Comparison of ENCODE assay signal across 21 cellular contexts in the genomic region with DNA sequence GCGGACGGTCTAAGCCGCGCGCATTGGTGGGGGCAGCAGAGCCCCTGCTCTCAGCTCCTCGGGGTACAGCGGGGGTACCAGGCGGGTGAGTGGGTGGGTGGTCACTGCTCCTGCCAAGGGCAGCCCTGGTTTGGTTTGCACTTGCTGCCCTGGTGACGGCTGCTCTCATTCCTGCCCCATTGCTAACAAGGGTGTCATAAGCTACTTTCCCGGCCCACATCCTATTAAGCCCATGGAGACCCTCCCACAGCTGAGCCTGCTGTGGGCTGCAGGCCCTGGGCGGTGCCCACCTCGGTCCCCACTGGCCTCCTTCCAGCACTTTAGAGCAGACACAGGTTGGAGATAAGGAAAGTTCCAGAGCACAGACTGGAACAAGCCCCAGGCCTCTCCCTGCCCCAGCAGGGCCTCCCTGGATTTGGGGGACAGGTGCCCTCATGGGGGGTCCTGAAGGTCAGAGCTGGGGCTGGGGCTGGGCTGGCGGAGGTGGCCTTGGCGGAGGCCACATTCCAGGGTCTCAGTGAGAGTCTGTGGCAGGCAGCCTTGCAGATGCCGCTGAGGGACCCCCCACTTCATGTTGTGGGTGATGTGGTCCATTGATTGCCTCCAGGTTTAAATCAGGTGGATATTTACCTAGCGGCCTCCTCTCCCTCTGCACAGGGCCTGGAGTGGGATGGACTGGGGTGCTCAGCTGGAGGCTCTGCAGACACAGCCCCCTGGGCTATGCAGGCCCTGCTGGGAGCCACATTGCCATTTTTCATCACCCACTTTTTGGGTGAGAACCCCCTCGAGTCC. TPM values are rescaled to one million over a fixed set of nuclear protein-coding genes. Genes with fewer than 3 reads are reported as not detected.
DNase-seq lines count a peak whose midpoint lies in the region; ATAC-seq, FAIRE-seq and TF ChIP-seq lines count a peak whose summit lies in the region.
"Had no signal": no experiment of that assay in that cellular context is flagged by ENCODE, and none has a peak within 500 bp of the region (broad histone marks: within the 10 kb centered on the region; RNA-seq: fewer than 3 reads in every experiment).

No MANE protein-coding gene starts in this region.

- H3K9me3 Mint-ChIP-seq in effector memory CD8-positive, alpha-beta T cell, result no peaks in the 10 kb centered on the region
- H3K9me3 Mint-ChIP-seq: activated naive CD8-positive, alpha-beta T cell treated with anti-CD3 and anti-CD28 coated beads, Interleukin-2, amount 50 U/mL, for 24 hours; activated T-cell treated with anti-CD3 and anti-CD28 coated beads, Interleukin-2, amount 50 U/mL, for 4 hours had no signal

- H3K36me3 ChIP-seq in adrenal gland (replicated peaks in 1 of 2), result no peaks in the 10 kb centered on the region
- no peaks in the 10 kb centered on the region for H3K36me3 ChIP-seq in ovary

- no peak for TF ChIP-seq CTCF in A549 (IDR thresholded peaks at IDR 0.05)
- TF ChIP-seq CTCF in adrenal gland (IDR thresholded peaks at IDR 0.05), result no peak
- TF ChIP-seq CTCF in fibroblast of mammary gland (conservative IDR thresholded peaks at IDR 0.05; ENCODE audit: control insufficient read depth, insufficient read depth, low read depth, low read length), result no peak
- TF ChIP-seq CTCF in ovary (IDR thresholded peaks at IDR 0.05), result no peak

- H3K27me3 Mint-ChIP-seq in effector memory CD8-positive, alpha-beta T cell, result peaks cover 0 to 51% of the 10 kb centered on the region in 2 donors
- H3K27me3 Mint-ChIP-seq: activated naive CD8-positive, alpha-beta T cell treated with anti-CD3 and anti-CD28 coated beads, Interleukin-2, amount 50 U/mL, for 24 hours had no signal

- CTCF ChIA-PET in A549 (lab: Yijun Ruan, JAX), result interaction anchor here (0.9 to 1.9 kb wide), 4 partner anchors 11 to 139 kb away, joined by 3 to 5 read pairs (median 4); no protein-coding TSS in a partner anchor

- H3K4me1 ChIP-seq in A549 (peaks cover 46% of the 10 kb centered on the region), adrenal gland (replicated peaks in 1 of 2) (peaks cover 30 to 44% of the 10 kb centered on the region in 2 donors), ovary (ENCODE audit: insufficient read depth) (peaks cover 42% of the 10 kb centered on the region)

- TF ChIP-seq POLR2A in A549 (IDR thresholded peaks at IDR 0.05; ENCODE audit: low read length) (no peak), adrenal gland (IDR thresholded peaks at IDR 0.05) (no peak), ovary (IDR thresholded peaks at IDR 0.05) (no peak)

- POLR2A ChIA-PET in A549 (lab: Yijun Ruan, JAX), result no interaction called here

- no peak for FAIRE-seq in A549 (lab: Jason Lieb, UNC)
- FAIRE-seq: islet of Langerhans, urothelium cell line had no signal

- DNase-seq in A549 (ENCODE audit: low read depth in 1 of 2, low spot score in 1 of 2), result no peak
- DNase-seq in adrenal gland, result no peak
- peak; percentile 17 for DNase-seq in fibroblast of mammary gland (ENCODE audit: low read depth)
- DNase-seq in ovary, result no peak
- DNase-seq in sciatic nerve (ENCODE audit: low spot score), result no peak
- DNase-seq in effector memory CD8-positive, alpha-beta T cell, result no peak
- no peak for DNase-seq in NCI-H1048 (lab: John Stamatoyannopoulos, UW)
- DNase-seq: ACHN; activated naive CD8-positive, alpha-beta T cell treated with anti-CD3 and anti-CD28 coated beads, Interleukin-2, amount 50 U/mL, for 24 hours; activated T-cell treated with anti-CD3 and anti-CD28 coated beads, Interleukin-2, amount 50 U/mL, for 4 hours; COR-L47; GDM1; mucosa of descending colon; NCI-H1930; NCI-H524; PC-9; stimulated activated CD4-positive, alpha-beta T cell treated with anti-CD3 and anti-CD28 coated beads, Interleukin-2, amount 100 ng/mL, for 24 hours; T-helper 1 cell had no signal

- TF ChIP-seq RAD21 in A549 (conservative IDR thresholded peaks at IDR 0.05 in 1 of 2, IDR thresholded peaks at IDR 0.05 in 1 of 2), result no peak

- H3K27ac ChIP-seq in A549, result peak overlapping the region; percentile 31 to 54; a peak in 4 of 6 replicates
- peak overlapping the region; percentile 15 to 91 (median 75) for H3K27ac ChIP-seq in adrenal gland
- peak overlapping the region; percentile 79 to 91 for H3K27ac ChIP-seq in ovary
- H3K27ac ChIP-seq: PC-9 had no signal

- H3K4me1 Mint-ChIP-seq in effector memory CD8-positive, alpha-beta T cell (ENCODE audit: low read depth in 2 of 2), result no peaks in the 10 kb centered on the region

- H3K4me3 Mint-ChIP-seq in effector memory CD8-positive, alpha-beta T cell, result no peak overlapping the region
- H3K4me3 Mint-ChIP-seq: activated naive CD8-positive, alpha-beta T cell treated with anti-CD3 and anti-CD28 coated beads, Interleukin-2, amount 50 U/mL, for 24 hours; activated T-cell treated with anti-CD3 and anti-CD28 coated beads, Interleukin-2, amount 50 U/mL, for 4 hours had no signal

- intact Hi-C loops in adrenal gland (cut with DNase I), result loop anchor here in 1 of 2 donors (10.0 kb wide), 2 partner anchors 287 to 477 kb away; no protein-coding TSS in a partner anchor
- intact Hi-C loops in ovary (cut with DNase I), result loop anchor here in 2 of 4 donors (5.0 to 10.0 kb wide), 3 partner anchors 47 to 297 kb away; no protein-coding TSS in a partner anchor
- intact Hi-C loops in sciatic nerve (cut with DNase I), result no loop called here

- 76% methylated on average over 4 of the region's 17 CpGs for WGBS in A549 (ENCODE audit: missing lambda C conversion rate)
- 55 to 73% (median 68%) methylated on average over 5 to 17 of the region's 17 CpGs for WGBS in adrenal gland, 4 donors
- WGBS in ovary, 3 donors, result 65 to 66% (median 65%) methylated on average over 16 to 17 of the region's 17 CpGs

- H3K4me2 ChIP-seq in A549, result peak overlapping the region; percentile 44; the same call in 1 of the 3 replicates
- H3K4me2 ChIP-seq: PC-9 had no signal

- no peak overlapping the region for H3K27ac Mint-ChIP-seq in effector memory CD8-positive, alpha-beta T cell
- H3K27ac Mint-ChIP-seq: activated naive CD8-positive, alpha-beta T cell treated with anti-CD3 and anti-CD28 coated beads, Interleukin-2, amount 50 U/mL, for 24 hours had no signal

- TF ChIP-seq EP300 in A549 (IDR thresholded peaks at IDR 0.05) (no peak), ovary (IDR thresholded peaks at IDR 0.05) (no peak)

- H3K27me3 ChIP-seq in adrenal gland, result no peaks in the 10 kb centered on the region
- H3K27me3 ChIP-seq in ovary, result no peaks in the 10 kb centered on the region

- H3K9me3 ChIP-seq in A549 (no peaks in the 10 kb centered on the region), adrenal gland (replicated peaks in 1 of 3) (no peaks in the 10 kb centered on the region), ovary (no peaks in the 10 kb centered on the region)
- H3K9me3 ChIP-seq: mucosa of descending colon had no signal

- ATAC-seq in A549 (no peak), sciatic nerve (no peak), GM21786 (IDR thresholded peaks at IDR 0.05; ENCODE audit: unreplicated experiment) (no peak)
- ATAC-seq in effector memory CD8-positive, alpha-beta T cell (replicated peaks), result no peak
- ATAC-seq: activated naive CD8-positive, alpha-beta T cell treated with anti-CD3 and anti-CD28 coated beads, Interleukin-2, amount 50 U/mL, for 24 hours; activated T-cell treated with anti-CD3 and anti-CD28 coated beads, Interleukin-2, amount 50 U/mL, for 4 hours; mucosa of descending colon had no signal

- H3K36me3 Mint-ChIP-seq in effector memory CD8-positive, alpha-beta T cell (ENCODE audit: insufficient read depth), result no peaks in the 10 kb centered on the region

- no peak overlapping the region for H3K4me3 ChIP-seq in A549
- H3K4me3 ChIP-seq in adrenal gland, result no peak overlapping the region
- H3K4me3 ChIP-seq in fibroblast of mammary gland (ENCODE audit: control insufficient read depth, low read depth, low read length), result no peak overlapping the region
- H3K4me3 ChIP-seq in ovary, result no peak overlapping the region
- H3K4me3 ChIP-seq: mucosa of descending colon, PC-9 had no signal

TF ChIP-seq in A549, 52 proteins besides CTCF, POLR2A, EP300 and RAD21:
- TF ChIP-seq, protein P1, sequence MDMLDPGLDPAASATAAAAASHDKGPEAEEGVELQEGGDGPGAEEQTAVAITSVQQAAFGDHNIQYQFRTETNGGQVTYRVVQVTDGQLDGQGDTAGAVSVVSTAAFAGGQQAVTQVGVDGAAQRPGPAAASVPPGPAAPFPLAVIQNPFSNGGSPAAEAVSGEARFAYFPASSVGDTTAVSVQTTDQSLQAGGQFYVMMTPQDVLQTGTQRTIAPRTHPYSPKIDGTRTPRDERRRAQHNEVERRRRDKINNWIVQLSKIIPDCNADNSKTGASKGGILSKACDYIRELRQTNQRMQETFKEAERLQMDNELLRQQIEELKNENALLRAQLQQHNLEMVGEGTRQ (IDR thresholded peaks at IDR 0.05), result no peak
- no peak for TF ChIP-seq HOXA7 (CRISPR knock-in tag; IDR thresholded peaks at IDR 0.05)
- no peak for TF ChIP-seq CBX2 (IDR thresholded peaks at IDR 0.05; ENCODE audit: borderline replicate concordance, low read depth)
- no peak for TF ChIP-seq BCL3 (IDR thresholded peaks at IDR 0.05)
- TF ChIP-seq HDAC2 (IDR thresholded peaks at IDR 0.05), result no peak

RNA-seq across cellular contexts. Expression of gene COL18A1, which starts 27.0 kb away (rescaled TPM):
- polyA plus RNA-seq in A549 (2011; rRNA removed) (17.3 and 19.0 TPM in 2 replicates), A549 (2017; fragmentation: RNase III; extraction: RNeasy Plus Mini Kit Qiagen cat#74134 plus additional on column Dnase treatment) (76.7 to 89.7 TPM (median 88.4 TPM) in 3 replicates), adrenal gland (100 to 1,000 TPM in 2 of 3 donors, 10 to 100 TPM in 1; 10.9 to 201 (median 163) TPM), ovary (100 to 1,000 TPM in 1 of 2 donors, 10 to 100 TPM in 1; 11.1 to 201 TPM)
- polyA plus RNA-seq in A549 (2012; cell fraction: cytosol; rRNA removed), result 47.3 and 74.4 TPM in 2 replicates
- polyA plus RNA-seq in A549 (2012; cell fraction: nucleus; rRNA removed), result 362 and 470 TPM in 2 replicates
- polyA minus RNA-seq in A549 (2011; rRNA and poly(A)+ RNA removed), result 8.7 and 14.0 TPM in 2 replicates
- total RNA-seq in adrenal gland (100 to 1,000 TPM in 7 of 8 donors, 10 to 100 TPM in 1; 92.9 to 244 (median 141) TPM), ovary (100 to 1,000 TPM; 141 to 353 (median 270) TPM), sciatic nerve (129 TPM)
